Comparison of ENCODE assay signal across 9 cellular contexts in genomic region chr11:7019500-7020182, GRCh38. TPM values are rescaled to one million over a fixed set of nuclear protein-coding genes. Genes with fewer than 3 reads are reported as not detected.
DNase-seq lines count a peak whose midpoint lies in the region; ATAC-seq and TF ChIP-seq lines count a peak whose summit lies in the region.
"Had no signal": no experiment of that assay in that cellular context is flagged by ENCODE, and none has a peak within 500 bp of the region (broad histone marks: within the 10 kb centered on the region; RNA-seq: fewer than 3 reads in every experiment).

No MANE protein-coding gene starts in this region.

- H3K4me3 ChIP-seq in ascending aorta = peak overlapping the region; percentile 71 to 75
- H3K4me3 ChIP-seq in iPS-11a (ENCODE audit: low read depth, low read length) = peak overlapping the region; percentile 90
- peak overlapping the region; percentile 89 for H3K4me3 ChIP-seq in smooth muscle cell

- H3F3A ChIP-seq in smooth muscle cell (ENCODE audit: low read depth) = no peaks in the 10 kb centered on the region

- DNase-seq in Calu3 = peak; percentile 10
- DNase-seq in ascending aorta (ENCODE audit: low spot score in 2 of 2) = no peak
- DNase-seq in smooth muscle cell (lab: John Stamatoyannopoulos, UW; ENCODE audit: unreplicated experiment) = no peak
- DNase-seq in stimulated activated CD4-positive, alpha-beta T cell treated with anti-CD3 and anti-CD28 coated beads, Interleukin-2, amount 100 ng/mL, for 48 hours = no peak
- no peak for DNase-seq in MV-4-11 (lab: John Stamatoyannopoulos, UW)

- no peaks in the 10 kb centered on the region for H3K9me3 Mint-ChIP-seq in Calu3 (ENCODE audit: low read depth, unreplicated experiment)

- peak overlapping the region; percentile 98 for H2AFZ ChIP-seq in smooth muscle cell (ENCODE audit: low read depth)

- H3K4me1 ChIP-seq in ascending aorta (peaks cover 0 to 8% of the 10 kb centered on the region in 2 donors), smooth muscle cell (ENCODE audit: low read depth) (peaks cover 12% of the 10 kb centered on the region)

- H3K4me1 Mint-ChIP-seq in Calu3 (ENCODE audit: low read depth, unreplicated experiment) = no peaks in the 10 kb centered on the region

- H3K9me3 ChIP-seq in ascending aorta (no peaks in the 10 kb centered on the region), smooth muscle cell (replicated peaks; ENCODE audit: low read depth) (no peaks in the 10 kb centered on the region)

- no peaks in the 10 kb centered on the region for H3K27me3 ChIP-seq in ascending aorta
- H3K27me3 ChIP-seq in smooth muscle cell (ENCODE audit: low read depth) = no peaks in the 10 kb centered on the region

- H3K36me3 Mint-ChIP-seq in Calu3 (ENCODE audit: insufficient read depth, unreplicated experiment) = peaks cover 14% of the 10 kb centered on the region

- ATAC-seq in HG02798 (IDR thresholded peaks at IDR 0.05; ENCODE audit: poor library complexity, unreplicated experiment) (peak; percentile 23), GM21515 (IDR thresholded peaks at IDR 0.05; ENCODE audit: unreplicated experiment) (no peak)

- intact Hi-C loops in Calu3 (cut with micrococcal nuclease; ENCODE audit: unreplicated experiment) (no loop called here), ascending aorta (cut with DNase I) (no loop called here)

- CTCF ChIA-PET in Calu3 (lab: Charles Lee) = interaction anchor here (0.6 kb wide), 1 partner anchor 193 kb away, joined by 8 read pairs; no protein-coding TSS in a partner anchor

- H3K79me2 ChIP-seq in smooth muscle cell (ENCODE audit: low read depth) = no peaks in the 10 kb centered on the region

- no peak for TF ChIP-seq CTCF in Calu3 (IDR thresholded peaks at IDR 0.05; ENCODE audit: unreplicated experiment)
- no peak for TF ChIP-seq CTCF in ascending aorta (IDR thresholded peaks at IDR 0.05)
- no peak for TF ChIP-seq CTCF in smooth muscle cell (IDR thresholded peaks at IDR 0.05; ENCODE audit: borderline replicate concordance, insufficient read depth, poor library complexity, severe bottlenecking)

- peak overlapping the region; percentile 91 for H3K4me2 ChIP-seq in smooth muscle cell

- 3% methylated on average over 24 of the region's 26 CpGs for WGBS in smooth muscle cell (ENCODE audit: low lambda C conversion rate)

- H3K27ac ChIP-seq in ascending aorta = peak overlapping the region; percentile 67 to 83
- peak overlapping the region; percentile 76 for H3K27ac ChIP-seq in smooth muscle cell (ENCODE audit: low read depth)
- H3K27ac ChIP-seq: HL-60 had no signal

- H3K4me3 Mint-ChIP-seq in Calu3 (ENCODE audit: low read depth, unreplicated experiment) = peak overlapping the region; percentile 75

- H3K9ac ChIP-seq in smooth muscle cell (ENCODE audit: low read depth) = peak overlapping the region; percentile 81

- H3K27me3 Mint-ChIP-seq in Calu3 (ENCODE audit: unreplicated experiment) = no peaks in the 10 kb centered on the region

- H3K27ac Mint-ChIP-seq in Calu3 (ENCODE audit: unreplicated experiment) = peak overlapping the region; percentile 52

- no peaks in the 10 kb centered on the region for H4K20me1 ChIP-seq in smooth muscle cell (ENCODE audit: low read depth)

- H3K36me3 ChIP-seq in ascending aorta (no peaks in the 10 kb centered on the region), smooth muscle cell (ENCODE audit: low read depth) (no peaks in the 10 kb centered on the region)

- BruUV-seq in Calu3 (replicated peaks; lab: Mats Ljungman, UMichigan) = TSS peak; percentile 66

RNA-seq across cellular contexts. Expression of gene ZNF214, which starts 0.5 kb away (rescaled TPM):
- total RNA-seq in Calu3 (2022) (3.0 and 3.1 TPM in 2 replicates), ascending aorta (not detected), smooth muscle cell (3.5 and 4.3 TPM in 2 replicates)
- 1.8 and 3.1 TPM in 2 replicates for polyA plus RNA-seq in smooth muscle cell

RNA-seq across cellular contexts. Expression of gene NLRP14, which starts 0.6 kb away (rescaled TPM):
- total RNA-seq in Calu3 (2022) = not detected in 2 replicates
- total RNA-seq in ascending aorta = not detected
- 0.13 TPM in 1 of 2 replicates, not detected in the other for total RNA-seq in smooth muscle cell
- 0.30 and 0.34 TPM in 2 replicates for polyA plus RNA-seq in smooth muscle cell
